In genomic region chr5:160390787-160391696, GRCh38 we compare ENCODE assay signal across 1 cellular context.
TF ChIP-seq lines count a peak whose summit lies in the region.

No MANE protein-coding gene starts in this region.

TF ChIP-seq in endothelial cell of umbilical vein, 7 proteins besides CTCF, POLR2A, EP300 and RAD21:
- TF ChIP-seq, protein P1, sequence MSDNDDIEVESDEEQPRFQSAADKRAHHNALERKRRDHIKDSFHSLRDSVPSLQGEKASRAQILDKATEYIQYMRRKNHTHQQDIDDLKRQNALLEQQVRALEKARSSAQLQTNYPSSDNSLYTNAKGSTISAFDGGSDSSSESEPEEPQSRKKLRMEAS (IDR thresholded peaks at IDR 0.05; ENCODE audit: insufficient read depth, insufficient read length), result no peak
